Comparison of ENCODE assay signal across 10 cellular contexts in the genomic region with DNA sequence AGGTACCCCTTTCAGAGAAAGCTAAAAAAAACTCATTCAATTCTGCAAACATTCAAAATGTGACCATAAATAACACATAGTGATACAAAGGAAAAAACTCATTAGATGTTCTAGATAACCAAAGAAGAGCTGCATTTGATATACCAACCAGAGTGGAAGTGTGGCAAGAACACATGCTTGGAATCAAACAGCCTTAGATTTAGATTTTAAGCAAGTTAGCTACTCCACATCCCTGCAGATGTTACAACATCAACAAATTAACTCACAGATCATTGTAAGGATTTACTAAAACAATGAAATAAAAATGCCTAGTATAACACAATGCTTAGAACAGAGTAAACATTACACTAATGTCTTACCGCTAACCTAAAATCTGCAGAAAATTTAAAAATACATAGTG.
"Had no signal": no experiment of that assay in that cellular context is flagged by ENCODE, and none has a peak within 500 bp of the region (broad histone marks: within the 10 kb centered on the region; RNA-seq: fewer than 3 reads in every experiment).

No MANE protein-coding gene starts in this region.

- H3K4me1 ChIP-seq: HAP-1 had no signal

- H3K9me3 ChIP-seq: HAP-1 had no signal

- H3K27ac Mint-ChIP-seq: HFFc6 had no signal

- H3K4me3 ChIP-seq: GM23248, HAP-1, K562 had no signal

- H3K36me3 ChIP-seq: HAP-1 had no signal

- H2AFZ ChIP-seq: GM23248 had no signal

- H3K27ac ChIP-seq: GM23248, HL-60 had no signal

- H3K9ac ChIP-seq: GM23248 had no signal

- H3K9me3 Mint-ChIP-seq: HFFc6 had no signal

- ATAC-seq: HCT116, HepG2, K562 had no signal

- H3K4me3 Mint-ChIP-seq: HFFc6 had no signal

- DNase-seq: GM23248, GOT3, H7, HFFc6, KG1 had no signal
